ENCODE assay signal across 9 cellular contexts in genomic region chr2:187500585-187501359, GRCh38. TPM values are rescaled to one million over a fixed set of nuclear protein-coding genes. Genes with fewer than 3 reads are reported as not detected.
DNase-seq lines count a peak whose midpoint lies in the region; ATAC-seq and TF ChIP-seq lines count a peak whose summit lies in the region.
"Had no signal": no experiment of that assay in that cellular context is flagged by ENCODE, and none has a peak within 500 bp of the region (broad histone marks: within the 10 kb centered on the region; RNA-seq: fewer than 3 reads in every experiment).

No MANE protein-coding gene starts in this region.

- no peak overlapping the region for H2AK5ac ChIP-seq in mesenchymal stem cell (ENCODE audit: low read length, severe bottlenecking)

- no peak overlapping the region for H2AFZ ChIP-seq in mesenchymal stem cell (ENCODE audit: low read depth, low read length)

- no peak overlapping the region for H3K27ac ChIP-seq in mesenchymal stem cell (ENCODE audit: low read length, poor library complexity, severe bottlenecking)

- no peak overlapping the region for H2BK12ac ChIP-seq in mesenchymal stem cell (ENCODE audit: low read length in 2 of 2)

- no peak overlapping the region for H2BK120ac ChIP-seq in mesenchymal stem cell (ENCODE audit: low read depth, low read length)

- no peak overlapping the region for H2BK5ac ChIP-seq in mesenchymal stem cell (ENCODE audit: low read depth, low read length, poor library complexity, severe bottlenecking)

- 56% methylated on average over 3 of the region's 7 CpGs for WGBS in mesenchymal stem cell

- TF ChIP-seq CTCF in LNCAP (IDR thresholded peaks at IDR 0.05) (peak; percentile 42; the same call in 1 of the 2 replicates), GM20000 (IDR thresholded peaks at IDR 0.05; ENCODE audit: extremely low read depth, missing control alignments) (no peak)

- no peaks in the 10 kb centered on the region for H3K27me3 ChIP-seq in mesenchymal stem cell (ENCODE audit: control insufficient read depth in 1 of 2, insufficient read depth in 1 of 2, low read length in 2 of 2)

- no peak overlapping the region for H2BK15ac ChIP-seq in mesenchymal stem cell (ENCODE audit: low read depth, poor library complexity, severe bottlenecking)

- H3K9ac ChIP-seq in mesenchymal stem cell (ENCODE audit: low read length): peak overlapping the region; percentile 8

- peak; percentile 69 for DNase-seq in Caki2 (ENCODE audit: low read depth)
- DNase-seq in amniotic epithelial cell (ENCODE audit: low read depth): peak; percentile 57
- DNase-seq in mesenchymal stem cell: peak; percentile 63
- no peak for DNase-seq in NOMO-1 treated with DMSO at 0.1 percent for 48 hours (lab: John Stamatoyannopoulos, UW; ENCODE audit: unreplicated experiment)
- no peak for DNase-seq in AG20443 (ENCODE audit: low spot score)
- no peak for DNase-seq in GM20000 (ENCODE audit: low spot score)

- in situ Hi-C loops in Caki2 (cut with HindIII; ENCODE audit: low pct_unique_long_range_greater_than_20kb, low sequenced_read_pairs): no loop called here

- H3K4me2 ChIP-seq in mesenchymal stem cell (ENCODE audit: low read length, poor library complexity, severe bottlenecking): no peak overlapping the region

- H3K4ac ChIP-seq in mesenchymal stem cell (ENCODE audit: low read depth in 1 of 2, low read length in 2 of 2): peak overlapping the region in 1 of 2 experiments; percentile 84

- peaks cover 1% of the 10 kb centered on the region for H3K4me1 ChIP-seq in mesenchymal stem cell (ENCODE audit: control insufficient read depth, insufficient read depth, low read depth, low read length)

- H3K14ac ChIP-seq in mesenchymal stem cell (ENCODE audit: low read length in 2 of 2): no peak overlapping the region

- no peak for ATAC-seq in GM21717 (IDR thresholded peaks at IDR 0.05; ENCODE audit: unreplicated experiment)

- no peak overlapping the region for H4K8ac ChIP-seq in mesenchymal stem cell (ENCODE audit: low read length)

- H3K18ac ChIP-seq in mesenchymal stem cell (ENCODE audit: low read depth in 1 of 2, low read length in 2 of 2): peak overlapping the region in 1 of 2 experiments; percentile 22

- H3K23ac ChIP-seq in mesenchymal stem cell (ENCODE audit: low read length in 2 of 2): no peak overlapping the region

- peaks cover 1% of the 10 kb centered on the region for H3K79me1 ChIP-seq in mesenchymal stem cell (replicated peaks; ENCODE audit: low read length, poor library complexity, severe bottlenecking)

- H3K4me3 ChIP-seq in mesenchymal stem cell (ENCODE audit: insufficient read depth in 1 of 2, low read depth in 1 of 2, low read length in 2 of 2): no peak overlapping the region

- peaks cover 0 to 9% of the 10 kb centered on the region in 2 experiments for H3K36me3 ChIP-seq in mesenchymal stem cell (ENCODE audit: control insufficient read depth in 1 of 2, insufficient read depth in 2 of 2, low read depth in 1 of 2, low read length in 2 of 2)

- no peak overlapping the region for H4K91ac ChIP-seq in mesenchymal stem cell (ENCODE audit: low read length)

- H3K9me3 ChIP-seq in mesenchymal stem cell (ENCODE audit: control insufficient read depth, low read length): no peaks in the 10 kb centered on the region

RNA-seq across cellular contexts. Expression of gene CALCRL, which starts 52.7 kb away (rescaled TPM):
- total RNA-seq in Caki2 (2014; rRNA removed; shearing (Covaris generic); ENCODE audit: low replicate concordance): 0.14 and 2.8 TPM in 2 replicates
- polyA plus RNA-seq in mesenchymal stem cell (2013, experiment 1 of 2): 3.4 TPM
- polyA plus RNA-seq in mesenchymal stem cell (2013, experiment 2 of 2): 3.4 TPM

RNA-seq across cellular contexts. Expression of gene TFPI, which starts 53.5 kb away (rescaled TPM):
- 25.4 and 32.6 TPM in 2 replicates for total RNA-seq in Caki2 (2014; rRNA removed; shearing (Covaris generic); ENCODE audit: low replicate concordance)
- polyA plus RNA-seq in mesenchymal stem cell (2013, experiment 1 of 2): 486 TPM
- polyA plus RNA-seq in mesenchymal stem cell (2013, experiment 2 of 2): 510 TPM
- total RNA-seq: activated CD4-positive, alpha-beta memory T cell treated with anti-CD3 and anti-CD28 coated beads, Interleukin-2, amount 10 ng/mL, durations not matched to agents 7 days and 5 days had no signal

Comparison
In these comparisons a context has a peak if more than half of its experiments do, and no peak if none do; other contexts are left out.
1. DNase-seq: peak in Caki2 (single experiment), amniotic epithelial cell (single experiment) and mesenchymal stem cell (single experiment); none in NOMO-1 treated with DMSO at 0.1 percent for 48 hours (single experiment), AG20443 (single experiment) and GM20000 (single experiment).